Comparison of ENCODE assay signal across 1 cellular context in the genomic region with DNA sequence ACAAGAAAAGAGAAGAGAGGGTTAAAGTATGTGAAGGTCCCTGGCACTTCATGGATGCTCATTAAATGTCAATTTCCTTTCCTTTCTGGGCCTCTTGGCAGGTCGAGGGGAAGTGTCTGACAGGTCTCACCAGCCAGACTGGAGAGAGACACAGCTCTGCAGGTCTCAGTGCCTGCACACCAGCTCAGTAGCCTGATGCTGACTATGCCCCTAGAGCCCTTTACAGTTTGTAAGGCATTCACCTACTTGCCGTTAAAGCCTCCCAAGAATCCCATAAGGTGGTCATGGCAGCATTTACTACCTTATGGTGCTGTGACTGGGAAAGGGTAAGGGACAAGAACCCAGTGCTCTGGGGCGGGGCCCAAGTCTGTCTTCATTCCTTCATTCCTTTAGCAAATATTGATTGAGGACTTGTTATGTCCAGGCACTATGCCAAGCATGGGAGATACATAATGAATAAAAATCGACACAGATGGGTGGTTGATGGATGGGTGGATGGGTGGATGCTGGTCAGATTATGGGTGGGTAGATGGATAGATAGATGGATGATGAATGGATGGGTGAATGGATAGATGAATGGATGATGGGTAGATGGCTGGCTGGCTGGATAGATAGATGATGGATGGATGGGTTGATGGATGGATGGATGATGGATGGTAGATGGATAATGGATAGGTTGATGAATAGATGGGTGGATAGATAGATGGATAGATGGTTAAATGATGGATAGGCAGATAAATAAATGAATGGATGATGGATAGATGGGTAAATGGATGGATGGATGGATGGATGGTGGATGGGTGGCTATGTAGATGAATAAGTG.
TF ChIP-seq lines count a peak whose summit lies in the region.

No MANE protein-coding gene starts in this region.

TF ChIP-seq in HepG2, 621 proteins besides CTCF, POLR2A, EP300 and RAD21:
- peak; percentile 58; the same call in 1 of the 2 replicates for TF ChIP-seq ZNF652 (CRISPR knock-in tag; IDR thresholded peaks at IDR 0.05; ENCODE audit: borderline replicate concordance, low read depth)
- 0 out of 2 replicates have a peak, but pooled peaks have one; percentile 56 for TF ChIP-seq ZNF44 (CRISPR knock-in tag; IDR thresholded peaks at IDR 0.05)
- TF ChIP-seq MEF2D (CRISPR knock-in tag; IDR thresholded peaks at IDR 0.05): no peak
- no peak for TF ChIP-seq GATAD1 (CRISPR knock-in tag; IDR thresholded peaks at IDR 0.05)
- TF ChIP-seq, protein P1, sequence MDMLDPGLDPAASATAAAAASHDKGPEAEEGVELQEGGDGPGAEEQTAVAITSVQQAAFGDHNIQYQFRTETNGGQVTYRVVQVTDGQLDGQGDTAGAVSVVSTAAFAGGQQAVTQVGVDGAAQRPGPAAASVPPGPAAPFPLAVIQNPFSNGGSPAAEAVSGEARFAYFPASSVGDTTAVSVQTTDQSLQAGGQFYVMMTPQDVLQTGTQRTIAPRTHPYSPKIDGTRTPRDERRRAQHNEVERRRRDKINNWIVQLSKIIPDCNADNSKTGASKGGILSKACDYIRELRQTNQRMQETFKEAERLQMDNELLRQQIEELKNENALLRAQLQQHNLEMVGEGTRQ (IDR thresholded peaks at IDR 0.05; ENCODE audit: low read depth, low read length): no peak
- TF ChIP-seq, protein P1 (CRISPR knock-in tag; IDR thresholded peaks at IDR 0.05; ENCODE audit: borderline replicate concordance): 0 out of 2 replicates have a peak, but pooled peaks have one; percentile 29
TF ChIP-seq in HepG2: peak in this region for 3.
